Comparison of ENCODE assay signal across 1 cellular context in the genomic region with DNA sequence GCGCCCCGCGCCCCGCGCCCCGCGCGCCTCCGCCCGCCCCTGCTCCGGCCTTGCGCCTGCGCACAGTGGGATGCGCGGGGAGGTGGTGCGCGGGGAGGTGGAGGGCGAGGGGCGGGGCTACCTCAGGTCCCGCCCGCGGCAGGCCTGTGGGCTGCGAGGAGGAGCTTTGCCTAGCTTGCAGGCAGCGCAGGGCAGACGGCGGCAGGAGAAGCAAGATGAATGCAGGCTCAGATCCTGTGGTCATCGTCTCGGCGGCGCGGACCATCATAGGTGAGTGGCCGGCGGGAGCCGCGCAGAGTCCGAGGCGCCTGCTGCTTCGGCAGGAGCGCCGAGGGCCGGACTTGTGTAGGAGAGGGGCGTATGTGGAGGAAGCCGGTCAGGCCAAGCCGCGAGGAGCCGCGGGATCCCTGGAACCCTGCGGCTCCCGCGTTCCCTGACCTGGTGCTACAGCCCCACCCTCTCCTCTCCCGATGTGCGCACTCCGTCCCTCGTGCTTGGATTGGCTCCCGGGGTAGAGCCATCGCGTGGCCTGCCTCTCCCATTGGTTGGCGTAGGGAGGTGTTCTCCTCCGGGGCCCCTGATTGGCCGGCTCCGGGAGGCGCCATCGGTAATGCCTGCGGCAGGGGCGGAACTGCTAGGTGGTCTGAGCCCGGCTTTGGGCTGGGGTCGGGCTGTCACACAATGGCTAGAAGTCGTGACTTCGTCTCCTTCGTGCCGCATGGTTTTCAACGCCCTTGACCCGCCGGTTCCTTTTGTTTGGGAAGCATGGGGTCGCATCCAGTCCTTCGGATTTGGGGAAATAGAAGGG.
TF ChIP-seq lines count a peak whose summit lies in the region.

A gene (plus strand): TSS at position 173 of the 808 bp plus-strand sequence. CDS start 43 bp downstream, at position 216.

TF ChIP-seq in GM12878, 131 proteins besides CTCF, POLR2A, EP300 and RAD21 (continued from another document):
- TF ChIP-seq, protein P1, sequence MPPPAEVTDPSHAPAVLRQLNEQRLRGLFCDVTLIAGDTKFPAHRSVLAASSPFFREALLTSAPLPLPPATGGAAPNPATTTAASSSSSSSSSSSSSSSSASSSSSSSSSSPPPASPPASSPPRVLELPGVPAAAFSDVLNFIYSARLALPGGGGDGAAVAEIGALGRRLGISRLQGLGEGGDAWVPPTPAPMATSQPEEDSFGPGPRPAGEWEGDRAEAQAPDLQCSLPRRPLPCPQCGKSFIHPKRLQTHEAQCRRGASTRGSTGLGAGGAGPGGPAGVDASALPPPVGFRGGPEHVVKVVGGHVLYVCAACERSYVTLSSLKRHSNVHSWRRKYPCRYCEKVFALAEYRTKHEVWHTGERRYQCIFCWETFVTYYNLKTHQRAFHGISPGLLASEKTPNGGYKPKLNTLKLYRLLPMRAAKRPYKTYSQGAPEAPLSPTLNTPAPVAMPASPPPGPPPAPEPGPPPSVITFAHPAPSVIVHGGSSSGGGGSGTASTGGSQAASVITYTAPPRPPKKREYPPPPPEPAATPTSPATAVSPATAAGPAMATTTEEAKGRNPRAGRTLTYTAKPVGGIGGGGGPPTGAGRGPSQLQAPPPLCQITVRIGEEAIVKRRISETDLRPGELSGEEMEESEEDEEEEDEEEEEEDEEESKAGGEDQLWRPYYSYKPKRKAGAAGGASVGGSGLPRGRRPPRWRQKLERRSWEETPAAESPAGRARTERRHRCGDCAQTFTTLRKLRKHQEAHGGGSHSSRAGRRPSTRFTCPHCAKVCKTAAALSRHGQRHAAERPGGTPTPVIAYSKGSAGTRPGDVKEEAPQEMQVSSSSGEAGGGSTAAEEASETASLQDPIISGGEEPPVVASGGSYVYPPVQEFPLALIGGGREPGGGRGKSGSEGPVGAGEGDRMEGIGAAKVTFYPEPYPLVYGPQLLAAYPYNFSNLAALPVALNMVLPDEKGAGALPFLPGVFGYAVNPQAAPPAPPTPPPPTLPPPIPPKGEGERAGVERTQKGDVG (CRISPR knock-in tag; IDR thresholded peaks at IDR 0.05), result peak; percentile 47; the same call in 1 of the 2 replicates
- no peak for TF ChIP-seq TARDBP (IDR thresholded peaks at IDR 0.05; ENCODE audit: borderline replicate concordance)
- TF ChIP-seq YY1 (IDR thresholded peaks at IDR 0.05; ENCODE audit: low read depth, low read length), result peak; percentile 69
- TF ChIP-seq, protein P2, sequence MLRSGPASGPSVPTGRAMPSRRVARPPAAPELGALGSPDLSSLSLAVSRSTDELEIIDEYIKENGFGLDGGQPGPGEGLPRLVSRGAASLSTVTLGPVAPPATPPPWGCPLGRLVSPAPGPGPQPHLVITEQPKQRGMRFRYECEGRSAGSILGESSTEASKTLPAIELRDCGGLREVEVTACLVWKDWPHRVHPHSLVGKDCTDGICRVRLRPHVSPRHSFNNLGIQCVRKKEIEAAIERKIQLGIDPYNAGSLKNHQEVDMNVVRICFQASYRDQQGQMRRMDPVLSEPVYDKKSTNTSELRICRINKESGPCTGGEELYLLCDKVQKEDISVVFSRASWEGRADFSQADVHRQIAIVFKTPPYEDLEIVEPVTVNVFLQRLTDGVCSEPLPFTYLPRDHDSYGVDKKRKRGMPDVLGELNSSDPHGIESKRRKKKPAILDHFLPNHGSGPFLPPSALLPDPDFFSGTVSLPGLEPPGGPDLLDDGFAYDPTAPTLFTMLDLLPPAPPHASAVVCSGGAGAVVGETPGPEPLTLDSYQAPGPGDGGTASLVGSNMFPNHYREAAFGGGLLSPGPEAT (IDR thresholded peaks at IDR 0.05; ENCODE audit: low read depth), result peak; percentile 34; the same call in 1 of the 2 replicates
- peak; percentile 27 to 29; a peak in 1 of 4 replicates for TF ChIP-seq IKZF2 (IDR thresholded peaks at IDR 0.05)
- TF ChIP-seq NRF1 (conservative IDR thresholded peaks at IDR 0.05; ENCODE audit: low read depth, low read length), result peak; percentile 85
- TF ChIP-seq, protein P3, sequence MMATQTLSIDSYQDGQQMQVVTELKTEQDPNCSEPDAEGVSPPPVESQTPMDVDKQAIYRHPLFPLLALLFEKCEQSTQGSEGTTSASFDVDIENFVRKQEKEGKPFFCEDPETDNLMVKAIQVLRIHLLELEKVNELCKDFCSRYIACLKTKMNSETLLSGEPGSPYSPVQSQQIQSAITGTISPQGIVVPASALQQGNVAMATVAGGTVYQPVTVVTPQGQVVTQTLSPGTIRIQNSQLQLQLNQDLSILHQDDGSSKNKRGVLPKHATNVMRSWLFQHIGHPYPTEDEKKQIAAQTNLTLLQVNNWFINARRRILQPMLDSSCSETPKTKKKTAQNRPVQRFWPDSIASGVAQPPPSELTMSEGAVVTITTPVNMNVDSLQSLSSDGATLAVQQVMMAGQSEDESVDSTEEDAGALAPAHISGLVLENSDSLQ (IDR thresholded peaks at IDR 0.05), result peak; percentile 64
- TF ChIP-seq LARP7 (IDR thresholded peaks at IDR 0.05), result peak; percentile 91
- TF ChIP-seq MTA2 (IDR thresholded peaks at IDR 0.05; ENCODE audit: low read depth), result no peak; the same call in 1 of the 2 replicates
- peak; percentile 75 for TF ChIP-seq HDGF (IDR thresholded peaks at IDR 0.05)
- TF ChIP-seq, protein P4, sequence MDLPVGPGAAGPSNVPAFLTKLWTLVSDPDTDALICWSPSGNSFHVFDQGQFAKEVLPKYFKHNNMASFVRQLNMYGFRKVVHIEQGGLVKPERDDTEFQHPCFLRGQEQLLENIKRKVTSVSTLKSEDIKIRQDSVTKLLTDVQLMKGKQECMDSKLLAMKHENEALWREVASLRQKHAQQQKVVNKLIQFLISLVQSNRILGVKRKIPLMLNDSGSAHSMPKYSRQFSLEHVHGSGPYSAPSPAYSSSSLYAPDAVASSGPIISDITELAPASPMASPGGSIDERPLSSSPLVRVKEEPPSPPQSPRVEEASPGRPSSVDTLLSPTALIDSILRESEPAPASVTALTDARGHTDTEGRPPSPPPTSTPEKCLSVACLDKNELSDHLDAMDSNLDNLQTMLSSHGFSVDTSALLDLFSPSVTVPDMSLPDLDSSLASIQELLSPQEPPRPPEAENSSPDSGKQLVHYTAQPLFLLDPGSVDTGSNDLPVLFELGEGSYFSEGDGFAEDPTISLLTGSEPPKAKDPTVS (IDR thresholded peaks at IDR 0.05; ENCODE audit: low read depth, low read length), result no peak
- TF ChIP-seq NFIC (IDR thresholded peaks at IDR 0.05; ENCODE audit: low read depth, low read length), result no peak
- TF ChIP-seq MTA3 (IDR thresholded peaks at IDR 0.05; ENCODE audit: borderline replicate concordance, low read length), result no peak
- TF ChIP-seq RB1 (IDR thresholded peaks at IDR 0.05; ENCODE audit: borderline replicate concordance), result peak; percentile 82; the same call in 1 of the 2 replicates
- TF ChIP-seq SMAD5 (IDR thresholded peaks at IDR 0.05; ENCODE audit: low read depth), result no peak
- TF ChIP-seq ZSCAN29 (IDR thresholded peaks at IDR 0.05), result no peak
- peak; percentile 80; the same call in 1 of the 2 replicates for TF ChIP-seq CHD1 (IDR thresholded peaks at IDR 0.05; ENCODE audit: low read depth, low read length)
- TF ChIP-seq, protein P5, sequence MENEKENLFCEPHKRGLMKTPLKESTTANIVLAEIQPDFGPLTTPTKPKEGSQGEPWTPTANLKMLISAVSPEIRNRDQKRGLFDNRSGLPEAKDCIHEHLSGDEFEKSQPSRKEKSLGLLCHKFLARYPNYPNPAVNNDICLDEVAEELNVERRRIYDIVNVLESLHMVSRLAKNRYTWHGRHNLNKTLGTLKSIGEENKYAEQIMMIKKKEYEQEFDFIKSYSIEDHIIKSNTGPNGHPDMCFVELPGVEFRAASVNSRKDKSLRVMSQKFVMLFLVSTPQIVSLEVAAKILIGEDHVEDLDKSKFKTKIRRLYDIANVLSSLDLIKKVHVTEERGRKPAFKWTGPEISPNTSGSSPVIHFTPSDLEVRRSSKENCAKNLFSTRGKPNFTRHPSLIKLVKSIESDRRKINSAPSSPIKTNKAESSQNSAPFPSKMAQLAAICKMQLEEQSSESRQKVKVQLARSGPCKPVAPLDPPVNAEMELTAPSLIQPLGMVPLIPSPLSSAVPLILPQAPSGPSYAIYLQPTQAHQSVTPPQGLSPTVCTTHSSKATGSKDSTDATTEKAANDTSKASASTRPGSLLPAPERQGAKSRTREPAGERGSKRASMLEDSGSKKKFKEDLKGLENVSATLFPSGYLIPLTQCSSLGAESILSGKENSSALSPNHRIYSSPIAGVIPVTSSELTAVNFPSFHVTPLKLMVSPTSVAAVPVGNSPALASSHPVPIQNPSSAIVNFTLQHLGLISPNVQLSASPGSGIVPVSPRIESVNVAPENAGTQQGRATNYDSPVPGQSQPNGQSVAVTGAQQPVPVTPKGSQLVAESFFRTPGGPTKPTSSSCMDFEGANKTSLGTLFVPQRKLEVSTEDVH (IDR thresholded peaks at IDR 0.05; ENCODE audit: low read depth, partially characterized antibody), result no peak
- TF ChIP-seq, protein P6, sequence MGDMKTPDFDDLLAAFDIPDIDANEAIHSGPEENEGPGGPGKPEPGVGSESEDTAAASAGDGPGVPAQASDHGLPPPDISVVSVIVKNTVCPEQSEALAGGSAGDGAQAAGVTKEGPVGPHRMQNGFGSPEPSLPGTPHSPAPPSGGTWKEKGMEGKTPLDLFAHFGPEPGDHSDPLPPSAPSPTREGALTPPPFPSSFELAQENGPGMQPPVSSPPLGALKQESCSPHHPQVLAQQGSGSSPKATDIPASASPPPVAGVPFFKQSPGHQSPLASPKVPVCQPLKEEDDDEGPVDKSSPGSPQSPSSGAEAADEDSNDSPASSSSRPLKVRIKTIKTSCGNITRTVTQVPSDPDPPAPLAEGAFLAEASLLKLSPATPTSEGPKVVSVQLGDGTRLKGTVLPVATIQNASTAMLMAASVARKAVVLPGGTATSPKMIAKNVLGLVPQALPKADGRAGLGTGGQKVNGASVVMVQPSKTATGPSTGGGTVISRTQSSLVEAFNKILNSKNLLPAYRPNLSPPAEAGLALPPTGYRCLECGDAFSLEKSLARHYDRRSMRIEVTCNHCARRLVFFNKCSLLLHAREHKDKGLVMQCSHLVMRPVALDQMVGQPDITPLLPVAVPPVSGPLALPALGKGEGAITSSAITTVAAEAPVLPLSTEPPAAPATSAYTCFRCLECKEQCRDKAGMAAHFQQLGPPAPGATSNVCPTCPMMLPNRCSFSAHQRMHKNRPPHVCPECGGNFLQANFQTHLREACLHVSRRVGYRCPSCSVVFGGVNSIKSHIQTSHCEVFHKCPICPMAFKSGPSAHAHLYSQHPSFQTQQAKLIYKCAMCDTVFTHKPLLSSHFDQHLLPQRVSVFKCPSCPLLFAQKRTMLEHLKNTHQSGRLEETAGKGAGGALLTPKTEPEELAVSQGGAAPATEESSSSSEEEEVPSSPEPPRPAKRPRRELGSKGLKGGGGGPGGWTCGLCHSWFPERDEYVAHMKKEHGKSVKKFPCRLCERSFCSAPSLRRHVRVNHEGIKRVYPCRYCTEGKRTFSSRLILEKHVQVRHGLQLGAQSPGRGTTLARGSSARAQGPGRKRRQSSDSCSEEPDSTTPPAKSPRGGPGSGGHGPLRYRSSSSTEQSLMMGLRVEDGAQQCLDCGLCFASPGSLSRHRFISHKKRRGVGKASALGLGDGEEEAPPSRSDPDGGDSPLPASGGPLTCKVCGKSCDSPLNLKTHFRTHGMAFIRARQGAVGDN (IDR thresholded peaks at IDR 0.05), result 0 out of 2 replicates have a peak, but pooled peaks have one; percentile 40
- TF ChIP-seq, protein P7, sequence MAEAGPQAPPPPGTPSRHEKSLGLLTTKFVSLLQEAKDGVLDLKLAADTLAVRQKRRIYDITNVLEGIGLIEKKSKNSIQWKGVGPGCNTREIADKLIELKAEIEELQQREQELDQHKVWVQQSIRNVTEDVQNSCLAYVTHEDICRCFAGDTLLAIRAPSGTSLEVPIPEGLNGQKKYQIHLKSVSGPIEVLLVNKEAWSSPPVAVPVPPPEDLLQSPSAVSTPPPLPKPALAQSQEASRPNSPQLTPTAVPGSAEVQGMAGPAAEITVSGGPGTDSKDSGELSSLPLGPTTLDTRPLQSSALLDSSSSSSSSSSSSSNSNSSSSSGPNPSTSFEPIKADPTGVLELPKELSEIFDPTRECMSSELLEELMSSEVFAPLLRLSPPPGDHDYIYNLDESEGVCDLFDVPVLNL (IDR thresholded peaks at IDR 0.05; ENCODE audit: low read depth, low read length), result peak; percentile 71
- TF ChIP-seq POLR2AphosphoS5 (IDR thresholded peaks at IDR 0.05; ENCODE audit: low read length), result peak; percentile 71
- peak; percentile 99 for TF ChIP-seq SMARCA5 (IDR thresholded peaks at IDR 0.05)
- peak; percentile 80 for TF ChIP-seq KLF5 (IDR thresholded peaks at IDR 0.05; ENCODE audit: partially characterized antibody)
- 0 out of 2 replicates have a peak, but pooled peaks have one; percentile 59 for TF ChIP-seq TBL1XR1 (IDR thresholded peaks at IDR 0.05; ENCODE audit: low read depth, low read length)
- TF ChIP-seq ZNF622 (IDR thresholded peaks at IDR 0.05), result no peak
- TF ChIP-seq JUND (IDR thresholded peaks at IDR 0.05; ENCODE audit: low read depth, low read length), result no peak
